In genomic region chr15:53976844-53977392, GRCh38 we compare ENCODE assay signal across 12 cellular contexts. TPM values are rescaled to one million over a fixed set of nuclear protein-coding genes. Genes with fewer than 3 reads are reported as not detected.
DNase-seq lines count a peak whose midpoint lies in the region; ATAC-seq and TF ChIP-seq lines count a peak whose summit lies in the region.
"Had no signal": no experiment of that assay in that cellular context is flagged by ENCODE, and none has a peak within 500 bp of the region (broad histone marks: within the 10 kb centered on the region; RNA-seq: fewer than 3 reads in every experiment).

No MANE protein-coding gene starts in this region.

- TF ChIP-seq CTCF in GM12875 (IDR thresholded peaks at IDR 0.05; ENCODE audit: borderline replicate concordance, insufficient read depth, low read depth, low read length) (0 out of 2 replicates have a peak, but pooled peaks have one; percentile 10), progenitor cell of endocrine pancreas (IDR thresholded peaks at IDR 0.05; ENCODE audit: unreplicated experiment) (peak; percentile 68)

- no peak for ATAC-seq in activated naive CD8-positive, alpha-beta T cell treated with anti-CD3 and anti-CD28 coated beads, Interleukin-2, amount 50 U/mL, for 24 hours

- H3K27me3 Mint-ChIP-seq in progenitor cell of endocrine pancreas = peaks cover 18% of the 10 kb centered on the region
- H3K27me3 Mint-ChIP-seq in activated naive CD8-positive, alpha-beta T cell treated with anti-CD3 and anti-CD28 coated beads, Interleukin-2, amount 50 U/mL, for 24 hours = peaks cover 27% of the 10 kb centered on the region

- no peak overlapping the region for H3K4me3 Mint-ChIP-seq in progenitor cell of endocrine pancreas (ENCODE audit: low read depth)
- H3K4me3 Mint-ChIP-seq in activated naive CD8-positive, alpha-beta T cell treated with anti-CD3 and anti-CD28 coated beads, Interleukin-2, amount 50 U/mL, for 24 hours = no peak overlapping the region
- H3K4me3 Mint-ChIP-seq: HFFc6 had no signal

- H3K9me3 Mint-ChIP-seq in progenitor cell of endocrine pancreas (ENCODE audit: low read depth) = no peaks in the 10 kb centered on the region
- H3K9me3 Mint-ChIP-seq in activated naive CD8-positive, alpha-beta T cell treated with anti-CD3 and anti-CD28 coated beads, Interleukin-2, amount 50 U/mL, for 24 hours = no peaks in the 10 kb centered on the region

- H3K36me3 Mint-ChIP-seq in progenitor cell of endocrine pancreas (ENCODE audit: insufficient read depth) = no peaks in the 10 kb centered on the region
- H3K36me3 Mint-ChIP-seq in activated naive CD8-positive, alpha-beta T cell treated with anti-CD3 and anti-CD28 coated beads, Interleukin-2, amount 50 U/mL, for 24 hours (ENCODE audit: low read depth) = no peaks in the 10 kb centered on the region

- H3K4me1 Mint-ChIP-seq in progenitor cell of endocrine pancreas (ENCODE audit: low read depth) = peaks cover 15% of the 10 kb centered on the region
- no peaks in the 10 kb centered on the region for H3K4me1 Mint-ChIP-seq in activated naive CD8-positive, alpha-beta T cell treated with anti-CD3 and anti-CD28 coated beads, Interleukin-2, amount 50 U/mL, for 24 hours

- no peak overlapping the region for H3K4me3 ChIP-seq in GM12875 (ENCODE audit: low read depth, low read length)

- no peak overlapping the region for H3K27ac Mint-ChIP-seq in progenitor cell of endocrine pancreas
- H3K27ac Mint-ChIP-seq in activated naive CD8-positive, alpha-beta T cell treated with anti-CD3 and anti-CD28 coated beads, Interleukin-2, amount 50 U/mL, for 24 hours = no peak overlapping the region
- H3K27ac Mint-ChIP-seq: HFFc6 had no signal

- DNase-seq in NCI-H510A treated with DMSO at 0.1 percent for 48 hours (lab: John Stamatoyannopoulos, UW) (peak; percentile 59), ecto neural progenitor cell (ENCODE audit: low spot score) (peak; percentile 49), progenitor cell of endocrine pancreas (ENCODE audit: low spot score, unreplicated experiment) (peak; percentile 36), AG08396 (ENCODE audit: low spot score) (no peak), activated gamma-delta T cell (lab: John Stamatoyannopoulos, UW) (no peak), dedifferentiated amniotic fluid mesenchymal stem cell (ENCODE audit: extremely low spot score) (no peak)
- DNase-seq in activated naive CD8-positive, alpha-beta T cell treated with anti-CD3 and anti-CD28 coated beads, Interleukin-2, amount 50 U/mL, for 24 hours = no peak
- DNase-seq: activated CD8-positive, alpha-beta memory T cell treated with anti-CD3 and anti-CD28 coated beads, Interleukin-2, amount 50 U/mL, for 4 hours; HFFc6; NCI-H2029 treated with DMSO at 0.1 percent for 48 hours had no signal

RNA-seq across cellular contexts. Expression of gene UNC13C, which starts 1.3 kb away (rescaled TPM):
- total RNA-seq in progenitor cell of endocrine pancreas = 7.3 and 7.7 TPM in 2 replicates
- total RNA-seq: dermis microvascular lymphatic vessel endothelial cell, HFFc6 had no signal

Comparison
In these comparisons a context has a peak if more than half of its experiments do, and no peak if none do; other contexts are left out.
1. DNase-seq: peak in NCI-H510A treated with DMSO at 0.1 percent for 48 hours (single experiment), ecto neural progenitor cell (single experiment) and progenitor cell of endocrine pancreas (single experiment); none in activated naive CD8-positive, alpha-beta T cell treated with anti-CD3 and anti-CD28 coated beads, Interleukin-2, amount 50 U/mL, for 24 hours (single experiment), AG08396 (single experiment), activated gamma-delta T cell (single experiment) and dedifferentiated amniotic fluid mesenchymal stem cell (single experiment).